Comparison of ENCODE assay signal across 10 cellular contexts in genomic region chr10:13690281-13690825, GRCh38.
DNase-seq lines count a peak whose midpoint lies in the region; ATAC-seq and TF ChIP-seq lines count a peak whose summit lies in the region.
"Had no signal": no experiment of that assay in that cellular context is flagged by ENCODE, and none has a peak within 500 bp of the region (broad histone marks: within the 10 kb centered on the region; RNA-seq: fewer than 3 reads in every experiment).

No MANE protein-coding gene starts in this region.

- DNase-seq in H7, result peak; percentile 71
- no peak for DNase-seq in neuronal stem cell (ENCODE audit: low spot score)
- no peak for DNase-seq in NAMALWA (ENCODE audit: low spot score)
- DNase-seq in esophagus muscularis mucosa (ENCODE audit: extremely low spot score), result no peak
- DNase-seq: KBM-7, T-helper 1 cell had no signal

- no peaks in the 10 kb centered on the region for H3K9me3 ChIP-seq in OCI-LY3 (ENCODE audit: insufficient read depth, low read length)
- H3K9me3 ChIP-seq in neuronal stem cell (replicated peaks in 1 of 2; ENCODE audit: control insufficient read depth in 2 of 2, insufficient read depth in 1 of 2, low read depth in 1 of 2, low read length in 2 of 2), result no peaks in the 10 kb centered on the region
- H3K9me3 ChIP-seq in esophagus muscularis mucosa, result no peaks in the 10 kb centered on the region

- H2AK5ac ChIP-seq in neuronal stem cell (ENCODE audit: low read depth, low read length), result no peak overlapping the region

- H3K18ac ChIP-seq in neuronal stem cell (ENCODE audit: low read length), result no peak overlapping the region

- H3K4me2 ChIP-seq in OCI-LY3 (ENCODE audit: low read length) (peak overlapping the region; percentile 70), neuronal stem cell (ENCODE audit: insufficient read depth, low read length, poor library complexity, severe bottlenecking) (no peak overlapping the region)

- no peaks in the 10 kb centered on the region for H3K27me3 ChIP-seq in H7 (ENCODE audit: control insufficient read depth, insufficient read depth, low read length)
- no peaks in the 10 kb centered on the region for H3K27me3 ChIP-seq in OCI-LY3 (ENCODE audit: low read depth, low read length)
- no peaks in the 10 kb centered on the region for H3K27me3 ChIP-seq in neuronal stem cell (ENCODE audit: control insufficient read depth in 3 of 3, insufficient read depth in 3 of 3, low read depth in 1 of 3, low read length in 3 of 3)
- H3K27me3 ChIP-seq in esophagus muscularis mucosa, result no peaks in the 10 kb centered on the region

- no peak overlapping the region for H2BK120ac ChIP-seq in neuronal stem cell (ENCODE audit: low read depth, low read length)

- H2AFZ ChIP-seq in OCI-LY3 (ENCODE audit: low read depth, low read length) (no peak overlapping the region), neuronal stem cell (ENCODE audit: low read length) (no peak overlapping the region)
- H2AFZ ChIP-seq: parathyroid adenoma had no signal

- TF ChIP-seq EP300 in esophagus muscularis mucosa (IDR thresholded peaks at IDR 0.05), result no peak

- peak; percentile 92 for ATAC-seq in GM18868 (IDR thresholded peaks at IDR 0.05; ENCODE audit: unreplicated experiment)
- ATAC-seq in GM19452 (IDR thresholded peaks at IDR 0.05; ENCODE audit: unreplicated experiment), result no peak

- no peak overlapping the region for H3K14ac ChIP-seq in neuronal stem cell (ENCODE audit: low read length)

- no CpG with 5 or more reads among the region's 10 CpGs for WGBS in neuronal stem cell (ENCODE audit: extremely low coverage in 2 of 2, insufficient read length in 2 of 2, insufficient replicate concordance in 1 of 2), 2 donors
- 80% methylated on average over 6 of the region's 10 CpGs for WGBS in esophagus muscularis mucosa

- no peak overlapping the region for H2BK5ac ChIP-seq in neuronal stem cell (ENCODE audit: low read length)

- no peak overlapping the region for H3K4me3 ChIP-seq in H7 (ENCODE audit: insufficient read depth, low read depth, low read length)
- peak overlapping the region; percentile 34; the same call in 1 of the 2 replicates for H3K4me3 ChIP-seq in OCI-LY3 (ENCODE audit: low read length)
- no peak overlapping the region for H3K4me3 ChIP-seq in neuronal stem cell (ENCODE audit: low read length in 2 of 2)
- no peak overlapping the region for H3K4me3 ChIP-seq in esophagus muscularis mucosa

- TF ChIP-seq POLR2A in esophagus muscularis mucosa (IDR thresholded peaks at IDR 0.05; ENCODE audit: low read depth), result no peak

- H4K91ac ChIP-seq in neuronal stem cell (ENCODE audit: low read depth, low read length, poor library complexity), result no peak overlapping the region

- H3K23ac ChIP-seq in neuronal stem cell (ENCODE audit: low read depth, low read length, poor library complexity), result no peak overlapping the region

- H3K4ac ChIP-seq in neuronal stem cell (ENCODE audit: low read length), result no peak overlapping the region

- no peak overlapping the region for H2BK12ac ChIP-seq in neuronal stem cell (ENCODE audit: low read length)

- H3K9ac ChIP-seq in OCI-LY3 (ENCODE audit: low read length), result peak overlapping the region; percentile 37; the same call in 1 of the 2 replicates
- H3K9ac ChIP-seq in neuronal stem cell (ENCODE audit: low read depth, low read length, poor library complexity), result no peak overlapping the region
- H3K9ac ChIP-seq: parathyroid adenoma had no signal

- H4K8ac ChIP-seq in neuronal stem cell (ENCODE audit: low read depth, low read length), result no peak overlapping the region

- H3K4me1 ChIP-seq in OCI-LY3 (ENCODE audit: low read length), result peaks cover 51% of the 10 kb centered on the region
- peaks cover 0 to 23% of the 10 kb centered on the region in 2 donors for H3K4me1 ChIP-seq in neuronal stem cell (ENCODE audit: control insufficient read depth in 2 of 2, insufficient read depth in 1 of 2, low read depth in 1 of 2, low read length in 2 of 2)
- peaks cover 25 to 27% (median 25%) of the 10 kb centered on the region in 4 donors for H3K4me1 ChIP-seq in esophagus muscularis mucosa
- H3K4me1 ChIP-seq: parathyroid adenoma had no signal

- intact Hi-C loops in esophagus muscularis mucosa (cut with DNase I), result no loop called here

- no peaks in the 10 kb centered on the region for H3K79me1 ChIP-seq in neuronal stem cell (ENCODE audit: low read depth, low read length)

- H3K27ac ChIP-seq in OCI-LY3 (ENCODE audit: low read length), result peak overlapping the region; percentile 86
- peak overlapping the region; percentile 36 for H3K27ac ChIP-seq in neuronal stem cell (replicated peaks; ENCODE audit: low read length)
- no peak overlapping the region for H3K27ac ChIP-seq in esophagus muscularis mucosa (replicated peaks in 1 of 4)
- H3K27ac ChIP-seq: parathyroid adenoma had no signal

- H3K36me3 ChIP-seq in H7 (replicated peaks; ENCODE audit: control insufficient read depth, insufficient read depth, low read length), result peaks cover 4% of the 10 kb centered on the region
- peaks cover 52% of the 10 kb centered on the region for H3K36me3 ChIP-seq in OCI-LY3 (replicated peaks; ENCODE audit: low read depth, low read length)
- H3K36me3 ChIP-seq in neuronal stem cell (replicated peaks in 1 of 2; ENCODE audit: control insufficient read depth in 2 of 2, insufficient read depth in 2 of 2, low read length in 2 of 2), result peaks cover 3 to 95% of the 10 kb centered on the region in 2 donors
- peaks cover 14 to 57% (median 46%) of the 10 kb centered on the region in 4 donors for H3K36me3 ChIP-seq in esophagus muscularis mucosa

- TF ChIP-seq CTCF in OCI-LY3 (IDR thresholded peaks at IDR 0.05; ENCODE audit: low read depth, low read length) (no peak), esophagus muscularis mucosa (IDR thresholded peaks at IDR 0.05) (no peak)

- H3K79me2 ChIP-seq in OCI-LY3 (ENCODE audit: low read length), result peaks cover 43% of the 10 kb centered on the region
- H3K79me2 ChIP-seq: parathyroid adenoma had no signal

- H2BK15ac ChIP-seq in neuronal stem cell (ENCODE audit: low read length), result no peak overlapping the region

- peaks cover 8% of the 10 kb centered on the region for H4K20me1 ChIP-seq in OCI-LY3 (ENCODE audit: insufficient read depth, low read length)

Comparison
In these comparisons a context has a peak if more than half of its experiments do, and no peak if none do; other contexts are left out.
1. H3K27ac ChIP-seq: peak in OCI-LY3 (single experiment) and neuronal stem cell (single experiment); none in esophagus muscularis mucosa (0 of 4).